Comparison of ENCODE assay signal across 8 cellular contexts in the genomic region with DNA sequence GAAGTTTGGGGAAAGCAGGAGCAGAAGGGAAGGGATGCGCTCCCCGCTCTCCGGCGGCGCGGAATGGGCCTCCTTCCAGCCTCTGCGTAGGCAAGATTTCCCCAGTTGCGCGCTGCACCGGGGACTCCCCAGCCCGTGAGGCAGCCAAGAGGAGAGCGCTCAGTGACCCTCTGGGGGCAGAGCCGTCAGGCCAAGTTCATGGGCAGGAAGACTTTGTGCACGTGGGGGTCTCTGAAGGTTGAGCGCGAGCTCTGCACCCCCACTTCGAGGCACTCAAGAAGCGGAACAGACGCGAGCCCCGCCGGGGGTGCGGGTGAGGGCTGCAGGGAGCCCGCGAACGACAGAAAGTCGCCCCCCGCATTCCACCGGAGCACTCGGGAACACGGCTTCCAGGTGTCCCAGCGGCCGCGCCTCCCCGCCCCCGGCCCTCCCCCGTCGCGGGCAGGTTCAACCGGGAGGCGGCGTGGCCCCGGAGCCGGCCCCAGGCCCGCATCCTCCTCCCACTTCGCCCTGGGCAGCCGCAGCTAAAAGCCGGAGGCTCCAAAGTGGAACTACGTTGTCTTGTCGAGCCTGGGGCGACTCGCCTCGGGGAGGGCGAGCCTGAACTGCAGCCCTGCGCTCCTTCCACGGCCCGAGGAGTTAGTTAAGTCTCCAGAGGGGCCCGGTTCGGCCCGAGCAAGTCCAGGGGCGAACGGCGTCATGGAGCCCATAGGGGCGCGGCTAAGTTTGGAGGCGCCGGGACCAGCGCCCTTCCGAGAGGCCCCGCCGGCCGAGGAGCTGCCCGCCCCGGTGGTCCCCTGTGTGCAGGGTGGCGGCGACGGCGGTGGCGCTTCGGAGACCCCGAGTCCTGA. TPM values are rescaled to one million over a fixed set of nuclear protein-coding genes. Genes with fewer than 3 reads are reported as not detected.
DNase-seq lines count a peak whose midpoint lies in the region; ATAC-seq, FAIRE-seq and TF ChIP-seq lines count a peak whose summit lies in the region.

A gene (plus strand): TSS at position 555 of the 851 bp plus-strand sequence. CDS start 145 bp downstream, at position 700.

- no peaks in the 10 kb centered on the region for H3K27me3 ChIP-seq in MG63

- no peak for TF ChIP-seq CTCF in retinal pigment epithelial cell (conservative IDR thresholded peaks at IDR 0.05; ENCODE audit: low read depth, low read length)

- no peaks in the 10 kb centered on the region for H3K9me3 ChIP-seq in MG63

- H3K36me3 ChIP-seq in MG63: no peaks in the 10 kb centered on the region

- peak within 1 kb of the TSS; percentile 43 for H3K4me3 ChIP-seq in MG63
- H3K4me3 ChIP-seq in retinal pigment epithelial cell (ENCODE audit: low read length): peak within 1 kb of the TSS; percentile 57

- H3K9me3 Mint-ChIP-seq in activated naive CD8-positive, alpha-beta T cell treated with anti-CD3 and anti-CD28 coated beads, Interleukin-2, amount 50 U/mL, for 24 hours: no peaks in the 10 kb centered on the region

- peak within 1 kb of the TSS; percentile 71 for H3K4me3 Mint-ChIP-seq in activated naive CD8-positive, alpha-beta T cell treated with anti-CD3 and anti-CD28 coated beads, Interleukin-2, amount 50 U/mL, for 24 hours

- no peak within 1 kb of the TSS for H3K27ac Mint-ChIP-seq in activated naive CD8-positive, alpha-beta T cell treated with anti-CD3 and anti-CD28 coated beads, Interleukin-2, amount 50 U/mL, for 24 hours

- DNase-seq in ELR (ENCODE audit: low read depth): peak; percentile 66
- DNase-seq in MG63: peak; percentile 33
- peak; percentile 11 for DNase-seq in activated naive CD8-positive, alpha-beta T cell treated with anti-CD3 and anti-CD28 coated beads, Interleukin-2, amount 50 U/mL, for 24 hours
- DNase-seq in hepatic stellate cell (ENCODE audit: low spot score): peak; percentile 64
- no peak for DNase-seq in retinal pigment epithelial cell (ENCODE audit: low read depth)
- no peak for DNase-seq in urothelium cell line (ENCODE audit: low spot score)

- H3K36me3 Mint-ChIP-seq in activated naive CD8-positive, alpha-beta T cell treated with anti-CD3 and anti-CD28 coated beads, Interleukin-2, amount 50 U/mL, for 24 hours (ENCODE audit: low read depth): no peaks in the 10 kb centered on the region

- ATAC-seq in GM21723 (IDR thresholded peaks at IDR 0.05; ENCODE audit: unreplicated experiment): peak; percentile 66
- peak; percentile 36 for ATAC-seq in activated naive CD8-positive, alpha-beta T cell treated with anti-CD3 and anti-CD28 coated beads, Interleukin-2, amount 50 U/mL, for 24 hours
- no peak for ATAC-seq in GM19328 (IDR thresholded peaks at IDR 0.05; ENCODE audit: unreplicated experiment)

- FAIRE-seq in urothelium cell line (lab: Jason Lieb, UNC): no peak

- peaks cover 50% of the 10 kb centered on the region for H3K27me3 Mint-ChIP-seq in activated naive CD8-positive, alpha-beta T cell treated with anti-CD3 and anti-CD28 coated beads, Interleukin-2, amount 50 U/mL, for 24 hours

- peaks cover 3% of the 10 kb centered on the region for H3K4me1 Mint-ChIP-seq in activated naive CD8-positive, alpha-beta T cell treated with anti-CD3 and anti-CD28 coated beads, Interleukin-2, amount 50 U/mL, for 24 hours

RNA-seq across cellular contexts. Expression of the gene that starts here (rescaled TPM):
- total RNA-seq in MG63 (2014; rRNA removed; shearing (Covaris generic); ENCODE audit: low replicate concordance): 0.16 TPM in 1 of 2 replicates, not detected in the other

Comparison
In these comparisons a context has a peak if more than half of its experiments do, and no peak if none do; other contexts are left out.
1. Peak in DNase-seq and H3K4me3 ChIP-seq in MG63; RNA of the gene not detected or under 1 TPM.
2. DNase-seq: peak in ELR (single experiment), activated naive CD8-positive, alpha-beta T cell treated with anti-CD3 and anti-CD28 coated beads, Interleukin-2, amount 50 U/mL, for 24 hours (single experiment) and hepatic stellate cell (single experiment); none in retinal pigment epithelial cell (single experiment) and urothelium cell line (single experiment).